In the genomic region with DNA sequence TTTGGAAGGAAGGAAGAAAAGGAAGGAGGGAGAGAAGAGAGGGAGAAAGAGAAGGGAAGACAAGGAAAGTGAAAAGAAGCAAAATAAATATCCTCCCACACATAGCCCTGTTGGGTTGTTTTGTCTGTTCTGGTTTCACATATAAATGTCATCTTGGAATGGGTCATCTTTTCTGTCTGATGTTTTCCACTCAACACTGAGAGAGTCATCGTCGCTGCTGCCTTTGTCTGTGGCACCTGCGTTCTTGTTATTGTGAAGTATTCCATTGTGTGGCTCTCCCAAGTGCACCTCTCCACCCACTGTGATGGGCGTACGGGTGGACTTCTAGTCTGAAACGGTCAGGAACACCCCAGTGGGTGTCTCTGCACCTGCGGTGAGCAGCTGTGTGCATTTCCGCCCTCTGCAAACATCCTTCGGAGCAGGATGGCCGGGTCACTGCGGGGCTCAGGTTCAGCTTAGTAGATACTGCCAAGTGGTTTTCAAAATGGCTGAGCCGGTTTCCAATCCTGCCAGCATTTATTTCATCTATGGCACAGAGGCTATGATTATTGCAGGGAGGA, we compare ENCODE assay signal across 21 cellular contexts. TPM values are rescaled to one million over a fixed set of nuclear protein-coding genes. Genes with fewer than 3 reads are reported as not detected.
DNase-seq lines count a peak whose midpoint lies in the region; ATAC-seq and TF ChIP-seq lines count a peak whose summit lies in the region.
"Had no signal": no experiment of that assay in that cellular context is flagged by ENCODE, and none has a peak within 500 bp of the region (broad histone marks: within the 10 kb centered on the region; RNA-seq: fewer than 3 reads in every experiment).

No MANE protein-coding gene starts in this region.

- intact Hi-C loops in tibial artery (cut with DNase I; ENCODE audit: low total_unique reads), result no loop called here

- H3K4ac ChIP-seq in neuronal stem cell (ENCODE audit: low read length), result no peak overlapping the region

- no peaks in the 10 kb centered on the region for H3K79me1 ChIP-seq in neuronal stem cell (ENCODE audit: low read depth, low read length)

- no peak overlapping the region for H3K18ac ChIP-seq in neuronal stem cell (ENCODE audit: low read length)

- no peak overlapping the region for H2BK5ac ChIP-seq in neuronal stem cell (ENCODE audit: low read length)

- no peaks in the 10 kb centered on the region for H3K36me3 ChIP-seq in neuronal stem cell (replicated peaks in 1 of 2; ENCODE audit: control insufficient read depth in 2 of 2, insufficient read depth in 2 of 2, low read length in 2 of 2)
- H3K36me3 ChIP-seq in tibial artery, result no peaks in the 10 kb centered on the region
- H3K36me3 ChIP-seq: BLaER1, colonic mucosa, ovary, suprapubic skin had no signal

- H2BK15ac ChIP-seq in neuronal stem cell (ENCODE audit: low read length), result no peak overlapping the region

- ATAC-seq in GM18909 (IDR thresholded peaks at IDR 0.05; ENCODE audit: poor library complexity, unreplicated experiment), result no peak
- ATAC-seq: K562, T-cell had no signal

- WGBS in neuronal stem cell (ENCODE audit: extremely low coverage in 2 of 2, insufficient read length in 2 of 2, insufficient replicate concordance in 1 of 2), 2 donors, result no CpG with 5 or more reads among the region's 12 CpGs

- peaks cover 0 to 10% of the 10 kb centered on the region in 2 donors for H3K9me3 ChIP-seq in neuronal stem cell (replicated peaks in 1 of 2; ENCODE audit: control insufficient read depth in 2 of 2, insufficient read depth in 1 of 2, low read depth in 1 of 2, low read length in 2 of 2)
- no peaks in the 10 kb centered on the region for H3K9me3 ChIP-seq in tibial artery
- H3K9me3 ChIP-seq: BLaER1, colonic mucosa, ovary, suprapubic skin had no signal

- H2BK12ac ChIP-seq in neuronal stem cell (ENCODE audit: low read length), result no peak overlapping the region

- H3K9ac ChIP-seq in neuronal stem cell (ENCODE audit: low read depth, low read length, poor library complexity), result no peak overlapping the region
- H3K9ac ChIP-seq: BLaER1 had no signal

- peak overlapping the region; percentile 11 for H2AFZ ChIP-seq in neuronal stem cell (ENCODE audit: low read length)

- H3K14ac ChIP-seq in neuronal stem cell (ENCODE audit: low read length), result no peak overlapping the region

- peaks cover 0 to 15% (median 0%) of the 10 kb centered on the region in 3 experiments for H3K27me3 ChIP-seq in neuronal stem cell (ENCODE audit: control insufficient read depth in 3 of 3, insufficient read depth in 3 of 3, low read depth in 1 of 3, low read length in 3 of 3)
- H3K27me3 ChIP-seq in tibial artery, result peaks cover 0 to 34% of the 10 kb centered on the region in 2 donors
- H3K27me3 ChIP-seq: BLaER1, colonic mucosa, ovary had no signal

- H2BK120ac ChIP-seq in neuronal stem cell (ENCODE audit: low read depth, low read length), result no peak overlapping the region

- no peak overlapping the region for H2AK5ac ChIP-seq in neuronal stem cell (ENCODE audit: low read depth, low read length)

- H3K4me1 ChIP-seq in neuronal stem cell (ENCODE audit: control insufficient read depth in 2 of 2, insufficient read depth in 1 of 2, low read depth in 1 of 2, low read length in 2 of 2) (peaks cover 0 to 2% of the 10 kb centered on the region in 2 donors), tibial artery (no peaks in the 10 kb centered on the region)
- H3K4me1 ChIP-seq: BLaER1, colonic mucosa, suprapubic skin had no signal

- H3K4me2 ChIP-seq in neuronal stem cell (ENCODE audit: insufficient read depth, low read length, poor library complexity, severe bottlenecking), result no peak overlapping the region
- H3K4me2 ChIP-seq: BLaER1 had no signal

- DNase-seq in NCI-H1436 (lab: John Stamatoyannopoulos, UW) (peak; percentile 31), NCI-H1436 treated with DMSO at 0.1 percent for 48 hours (lab: John Stamatoyannopoulos, UW) (no peak), NCI-H187 (lab: John Stamatoyannopoulos, UW) (peak; percentile 23 to 41), NCI-H748 (lab: John Stamatoyannopoulos, UW; ENCODE audit: unreplicated experiment) (peak; percentile 100), neuronal stem cell (ENCODE audit: low spot score) (no peak), HCEC 1CT (no peak), tibial artery (no peak)
- DNase-seq: activated naive CD4-positive, alpha-beta T cell treated with Interleukin-2 at 50 U/mL for 16 hours; colonic mucosa; DMS 273 treated with DMSO at 0.1 percent for 48 hours; hippocampal formation; mammary epithelial cell; naive B cell; NK-92 treated with Interleukin-12 subunit alpha and Interleukin-12 subunit beta, amount 100 ng/mL, for 24 hours; ovary; T-cell had no signal

- H3K27ac ChIP-seq in neuronal stem cell (replicated peaks; ENCODE audit: low read length) (no peak overlapping the region), tibial artery (no peak overlapping the region)
- H3K27ac ChIP-seq: 22Rv1, BLaER1, colonic mucosa, ovary, suprapubic skin had no signal

- no peak for TF ChIP-seq CTCF in tibial artery (IDR thresholded peaks at IDR 0.05)

- H3K4me3 ChIP-seq in neuronal stem cell (ENCODE audit: low read length in 2 of 2) (no peak overlapping the region), tibial artery (no peak overlapping the region)
- H3K4me3 ChIP-seq: BLaER1, colonic mucosa, K562, ovary, suprapubic skin had no signal

- H4K8ac ChIP-seq in neuronal stem cell (ENCODE audit: low read depth, low read length), result no peak overlapping the region

- no peak overlapping the region for H3K23ac ChIP-seq in neuronal stem cell (ENCODE audit: low read depth, low read length, poor library complexity)

- no peak overlapping the region for H4K91ac ChIP-seq in neuronal stem cell (ENCODE audit: low read depth, low read length, poor library complexity)

RNA-seq across cellular contexts. Expression of gene RTL6, which starts 34.5 kb away (rescaled TPM):
- 19.8 TPM for polyA plus RNA-seq in neuronal stem cell (2013, experiment 1 of 2)
- 20.4 TPM for polyA plus RNA-seq in neuronal stem cell (2013, experiment 2 of 2)

Comparison
In these comparisons a context has a peak if more than half of its experiments do, and no peak if none do; other contexts are left out.
1. DNase-seq: peak in NCI-H1436 (single experiment), NCI-H187 (2 of 2) and NCI-H748 (single experiment); none in NCI-H1436 treated with DMSO at 0.1 percent for 48 hours (single experiment), neuronal stem cell (single experiment), HCEC 1CT (single experiment) and tibial artery (0 of 2).